16 cellular contexts compared by ENCODE assay signal in genomic region chr14:51491036-51491545, GRCh38.
"Had no signal": no experiment of that assay in that cellular context is flagged by ENCODE, and none has a peak within 500 bp of the region (broad histone marks: within the 10 kb centered on the region; RNA-seq: fewer than 3 reads in every experiment).

No MANE protein-coding gene starts in this region.

- H3K9me3 ChIP-seq: prostate gland, right lobe of liver had no signal

- H2AFZ ChIP-seq: hepatocyte had no signal

- H3K27me3 ChIP-seq: hepatocyte, right lobe of liver had no signal

- DNase-seq: activated CD4-positive, alpha-beta T cell treated with anti-CD3 and anti-CD28 coated beads for 4 hours; activated CD8-positive, alpha-beta memory T cell treated with anti-CD3 and anti-CD28 coated beads, Interleukin-2, amount 50 U/mL, for 4 hours; activated CD8-positive, alpha-beta T cell treated with anti-CD3 and anti-CD28 coated beads for 36 hours; activated naive CD8-positive, alpha-beta T cell treated with anti-CD3 and anti-CD28 coated beads, Interleukin-2, amount 10 ng/mL, durations not matched to agents 7 days and 5 days; activated T-cell treated with anti-CD3 and anti-CD28 coated beads, Interleukin-2, amount 50 U/mL, for 72 hours; anterior cingulate cortex; kidney glomerular epithelial cell; midbrain; naive thymus-derived CD8-positive, alpha-beta T cell; occipital lobe; right lobe of liver; stimulated activated CD4-positive, alpha-beta T cell treated with anti-CD3 and anti-CD28 coated beads, Interleukin-4, amount 100 ng/mL, for 4 hours; stimulated activated naive CD8-positive, alpha-beta T cell treated with anti-CD3 and anti-CD28 coated beads, Interleukin-15, amount 100 ng/mL, for 72 hours had no signal

- ATAC-seq: activated CD8-positive, alpha-beta T cell treated with anti-CD3 and anti-CD28 coated beads for 36 hours; activated T-cell treated with anti-CD3 and anti-CD28 coated beads, Interleukin-2, amount 50 U/mL, for 72 hours; naive thymus-derived CD8-positive, alpha-beta T cell; stimulated activated naive CD8-positive, alpha-beta T cell treated with anti-CD3 and anti-CD28 coated beads, Interleukin-15, amount 100 ng/mL, for 72 hours had no signal

- H3K4me1 ChIP-seq: prostate gland, right lobe of liver had no signal

- H3K79me2 ChIP-seq: hepatocyte had no signal

- H3K36me3 ChIP-seq: prostate gland, right lobe of liver had no signal

- H3K27ac ChIP-seq: hepatocyte, right lobe of liver, SK-N-MC had no signal

- H3K4me2 ChIP-seq: hepatocyte had no signal

- H3K4me3 ChIP-seq: hepatocyte, prostate gland, right lobe of liver, SK-N-MC had no signal
